ENCODE assay signal across 2 cellular contexts in genomic region chr7:98120559-98120958, GRCh38.
TF ChIP-seq lines count a peak whose summit lies in the region.

No MANE protein-coding gene starts in this region.

TF ChIP-seq in SK-N-SH, 30 proteins besides CTCF, POLR2A, EP300 and RAD21 (continued from another document):
- no peak for TF ChIP-seq ELF1 (IDR thresholded peaks at IDR 0.05)
- no peak for TF ChIP-seq RFX5 (IDR thresholded peaks at IDR 0.05; ENCODE audit: low read length)
- no peak for TF ChIP-seq NRF1 (IDR thresholded peaks at IDR 0.05; ENCODE audit: low read depth, low read length)
- no peak for TF ChIP-seq MAX (IDR thresholded peaks at IDR 0.05; ENCODE audit: low read depth)

TF ChIP-seq in WTC11, 78 proteins besides CTCF, POLR2A, EP300 and RAD21 (continued from another document):
- no peak for TF ChIP-seq ZNF512 (CRISPR knock-in tag; IDR thresholded peaks at IDR 0.05; ENCODE audit: borderline replicate concordance)
- TF ChIP-seq ATF2 (CRISPR knock-in tag; IDR thresholded peaks at IDR 0.05; ENCODE audit: borderline replicate concordance, low read depth) = no peak
- TF ChIP-seq JAZF1 (CRISPR knock-in tag; IDR thresholded peaks at IDR 0.05) = no peak
- no peak for TF ChIP-seq ZBTB43 (CRISPR knock-in tag; IDR thresholded peaks at IDR 0.05)
- no peak for TF ChIP-seq OVOL2 (CRISPR knock-in tag; IDR thresholded peaks at IDR 0.05; ENCODE audit: borderline replicate concordance)
- no peak for TF ChIP-seq ZMAT4 (CRISPR knock-in tag; IDR thresholded peaks at IDR 0.05)
- TF ChIP-seq KAT7 (CRISPR knock-in tag; IDR thresholded peaks at IDR 0.05; ENCODE audit: borderline replicate concordance) = no peak
- TF ChIP-seq RORB (CRISPR knock-in tag; IDR thresholded peaks at IDR 0.05) = no peak
- no peak for TF ChIP-seq TP53 (CRISPR knock-in tag; IDR thresholded peaks at IDR 0.05)
- no peak for TF ChIP-seq ZNF317 (CRISPR knock-in tag; IDR thresholded peaks at IDR 0.05; ENCODE audit: borderline replicate concordance, low read depth)
- no peak for TF ChIP-seq CREB1 (CRISPR knock-in tag; IDR thresholded peaks at IDR 0.05)
- no peak for TF ChIP-seq GRHL2 (CRISPR knock-in tag; IDR thresholded peaks at IDR 0.05; ENCODE audit: insufficient replicate concordance, severe bottlenecking)
- TF ChIP-seq ZNF423 (CRISPR knock-in tag; IDR thresholded peaks at IDR 0.05) = no peak
